Comparison of ENCODE assay signal across 8 cellular contexts in genomic region chr2:24357115-24357514, GRCh38. TPM values are rescaled to one million over a fixed set of nuclear protein-coding genes. Genes with fewer than 3 reads are reported as not detected.
DNase-seq lines count a peak whose midpoint lies in the region; ATAC-seq, FAIRE-seq and TF ChIP-seq lines count a peak whose summit lies in the region.
"Not testable (repeated sequence)": the region's sequence is repeated elsewhere in the genome, so short reads cannot be mapped to it uniquely, and the experiment has no call there.

No MANE protein-coding gene starts in this region.

- not testable (repeated sequence) for TF ChIP-seq POLR2A in A549 (IDR thresholded peaks at IDR 0.05; ENCODE audit: low read length); HepG2 (IDR thresholded peaks at IDR 0.05; ENCODE audit: insufficient read depth in 1 of 2, low read depth in 2 of 2, low read length in 2 of 2)

- not testable (repeated sequence) for H3K4me2 ChIP-seq in A549; HepG2 (ENCODE audit: low read depth, low read length)
- peak overlapping the region; percentile 87; the same call in 1 of the 2 replicates for H3K4me2 ChIP-seq in OCI-LY1 (ENCODE audit: low read length)

- POLR2A ChIA-PET in A549 (lab: Yijun Ruan, JAX); CD8-positive, alpha-beta memory T cell (lab: Charles Lee); activated naive CD8-positive, alpha-beta T cell treated with anti-CD3 and anti-CD28 coated beads, Interleukin-2, amount 10 ng/mL, durations not matched to agents 7 days and 5 days (lab: Charles Lee); HepG2 (lab: Yijun Ruan, JAX): not testable (repeated sequence)

- not testable (repeated sequence) for H3K36me3 ChIP-seq in CD8-positive, alpha-beta memory T cell (ENCODE audit: insufficient read depth, low read length); OCI-LY1 (ENCODE audit: insufficient read depth, low read length); HepG2 (replicated peaks in 1 of 2; ENCODE audit: control insufficient read depth in 1 of 2, insufficient read depth in 2 of 2, low read length in 2 of 2)

- peaks cover 62 to 72% (median 66%) of the 10 kb centered on the region in 3 donors for H3K4me1 Mint-ChIP-seq in CD8-positive, alpha-beta memory T cell
- H3K4me1 Mint-ChIP-seq in activated T-cell treated with anti-CD3 and anti-CD28 coated beads, Interleukin-2, amount 50 U/mL, for 24 hours (ENCODE audit: low read depth): peaks cover 55% of the 10 kb centered on the region
- H3K4me1 Mint-ChIP-seq in activated naive CD8-positive, alpha-beta T cell treated with anti-CD3 and anti-CD28 coated beads, Interleukin-2, amount 10 ng/mL, durations not matched to agents 7 days and 5 days: peaks cover 37% of the 10 kb centered on the region
- peaks cover 47 to 53% of the 10 kb centered on the region in 2 donors for H3K4me1 Mint-ChIP-seq in natural killer cell
- H3K4me1 Mint-ChIP-seq in stimulated activated naive B cell treated with anti-CD40 and anti-IgM and Interleukin-4, amounts not matched to agents 10 μg/mL and 1 μg/mL and 100 μg/mL, for 72 hours: peaks cover 38 to 62% of the 10 kb centered on the region in 2 donors

- in situ Hi-C loops in HepG2 (cut with HindIII; ENCODE audit: extremely low pct_ligation_motif_present, low pct_unique_long_range_greater_than_20kb): not testable (repeated sequence)

- H3K9ac ChIP-seq in OCI-LY1 (ENCODE audit: low read length); HepG2 (ENCODE audit: insufficient read depth, low read depth, low read length): not testable (repeated sequence)

- not testable (repeated sequence) for DNase-seq in A549 (ENCODE audit: low read depth in 1 of 2, low spot score in 1 of 2); CD8-positive, alpha-beta memory T cell; activated T-cell treated with anti-CD3 and anti-CD28 coated beads, Interleukin-2, amount 50 U/mL, for 24 hours; activated naive CD8-positive, alpha-beta T cell treated with anti-CD3 and anti-CD28 coated beads, Interleukin-2, amount 10 ng/mL, durations not matched to agents 7 days and 5 days; HepG2 (ENCODE audit: low spot score); natural killer cell; stimulated activated naive B cell treated with anti-CD40 and anti-IgM and Interleukin-4, amounts not matched to agents 10 μg/mL and 1 μg/mL and 100 μg/mL, for 72 hours

- ATAC-seq in A549; activated naive CD8-positive, alpha-beta T cell treated with anti-CD3 and anti-CD28 coated beads, Interleukin-2, amount 10 ng/mL, durations not matched to agents 7 days and 5 days (ENCODE audit: low read depth); HepG2; natural killer cell; stimulated activated naive B cell treated with anti-CD40 and anti-IgM and Interleukin-4, amounts not matched to agents 10 μg/mL and 1 μg/mL and 100 μg/mL, for 72 hours (replicated peaks): not testable (repeated sequence)

- peak overlapping the region in 6 of 8 donors; percentile 18 to 87 (median 62) for H3K27ac Mint-ChIP-seq in CD8-positive, alpha-beta memory T cell
- peak overlapping the region; percentile 23 for H3K27ac Mint-ChIP-seq in activated T-cell treated with anti-CD3 and anti-CD28 coated beads, Interleukin-2, amount 50 U/mL, for 24 hours
- not testable (repeated sequence) for H3K27ac Mint-ChIP-seq in activated naive CD8-positive, alpha-beta T cell treated with anti-CD3 and anti-CD28 coated beads, Interleukin-2, amount 10 ng/mL, durations not matched to agents 7 days and 5 days
- peak overlapping the region; percentile 4 to 11 for H3K27ac Mint-ChIP-seq in natural killer cell
- peak overlapping the region; percentile 56 for H3K27ac Mint-ChIP-seq in stimulated activated naive B cell treated with anti-CD40 and anti-IgM and Interleukin-4, amounts not matched to agents 10 μg/mL and 1 μg/mL and 100 μg/mL, for 72 hours

- not testable (repeated sequence) for TF ChIP-seq RAD21 in A549 (conservative IDR thresholded peaks at IDR 0.05 in 1 of 2, IDR thresholded peaks at IDR 0.05 in 1 of 2); HepG2 (CRISPR knock-in tag; IDR thresholded peaks at IDR 0.05)

- H2AFZ ChIP-seq in OCI-LY1 (ENCODE audit: low read length); HepG2 (ENCODE audit: low read length): not testable (repeated sequence)

- not testable (repeated sequence) for H3K9me3 ChIP-seq in A549; CD8-positive, alpha-beta memory T cell (ENCODE audit: low read length); OCI-LY1 (ENCODE audit: low read length); HepG2 (ENCODE audit: low read length)

- BruUV-seq in HepG2 (replicated peaks; lab: Mats Ljungman, UMichigan): not testable (repeated sequence)

- 94% methylated on average over 4 of the region's 4 CpGs for WGBS in A549 (ENCODE audit: missing lambda C conversion rate)
- WGBS in HepG2 (ENCODE audit: low lambda C conversion rate): 95% methylated on average over 4 of the region's 4 CpGs

- H3K79me2 ChIP-seq in OCI-LY1 (ENCODE audit: insufficient read depth, low read length) (peaks cover 68% of the 10 kb centered on the region), HepG2 (ENCODE audit: insufficient read depth, low read length) (peaks cover 50% of the 10 kb centered on the region)

- intact Hi-C loops in HepG2 (cut with micrococcal nuclease; ENCODE audit: unreplicated experiment); natural killer cell (cut with micrococcal nuclease): not testable (repeated sequence)

- CTCF ChIA-PET in A549 (lab: Yijun Ruan, JAX); CD8-positive, alpha-beta memory T cell (lab: Charles Lee); HepG2 (lab: Yijun Ruan, JAX; ENCODE audit: low intra/inter-chr PET ratio, low total read pairs): not testable (repeated sequence)

- H3K9me2 ChIP-seq in OCI-LY1 (ENCODE audit: low read depth, low read length): not testable (repeated sequence)

- H3K27me3 Mint-ChIP-seq in CD8-positive, alpha-beta memory T cell; activated T-cell treated with anti-CD3 and anti-CD28 coated beads, Interleukin-2, amount 50 U/mL, for 24 hours; activated naive CD8-positive, alpha-beta T cell treated with anti-CD3 and anti-CD28 coated beads, Interleukin-2, amount 10 ng/mL, durations not matched to agents 7 days and 5 days; natural killer cell (ENCODE audit: low read depth in 2 of 2); stimulated activated naive B cell treated with anti-CD40 and anti-IgM and Interleukin-4, amounts not matched to agents 10 μg/mL and 1 μg/mL and 100 μg/mL, for 72 hours: not testable (repeated sequence)

- TF ChIP-seq CTCF in A549 (IDR thresholded peaks at IDR 0.05); OCI-LY1 (IDR thresholded peaks at IDR 0.05; ENCODE audit: low read length); HepG2 (CRISPR knock-in tag; IDR thresholded peaks at IDR 0.05); natural killer cell (IDR thresholded peaks at IDR 0.05): not testable (repeated sequence)

- not testable (repeated sequence) for H3F3A ChIP-seq in OCI-LY1 (ENCODE audit: insufficient read depth, low read length)

- peak overlapping the region in 6 of 7 donors; percentile 5 to 89 (median 40) for H3K4me3 Mint-ChIP-seq in CD8-positive, alpha-beta memory T cell
- not testable (repeated sequence) for H3K4me3 Mint-ChIP-seq in activated T-cell treated with anti-CD3 and anti-CD28 coated beads, Interleukin-2, amount 50 U/mL, for 24 hours; natural killer cell
- H3K4me3 Mint-ChIP-seq in activated naive CD8-positive, alpha-beta T cell treated with anti-CD3 and anti-CD28 coated beads, Interleukin-2, amount 10 ng/mL, durations not matched to agents 7 days and 5 days: peak overlapping the region; percentile 12
- H3K4me3 Mint-ChIP-seq in stimulated activated naive B cell treated with anti-CD40 and anti-IgM and Interleukin-4, amounts not matched to agents 10 μg/mL and 1 μg/mL and 100 μg/mL, for 72 hours: peak overlapping the region; percentile 28 to 60

- not testable (repeated sequence) for H3K4me3 ChIP-seq in A549; CD8-positive, alpha-beta memory T cell (ENCODE audit: low read length); OCI-LY1 (ENCODE audit: low read depth, low read length, poor library complexity, severe bottlenecking); HepG2 (replicated peaks in 1 of 3; ENCODE audit: insufficient read depth in 1 of 3, low read depth in 2 of 3, low read length in 3 of 3)

- H3K4me1 ChIP-seq in A549 (peaks cover 18% of the 10 kb centered on the region), OCI-LY1 (ENCODE audit: insufficient read depth, low read length, severe bottlenecking) (peaks cover 66% of the 10 kb centered on the region), HepG2 (ENCODE audit: insufficient read depth, low read length) (peaks cover 29% of the 10 kb centered on the region)
- peaks cover 48% of the 10 kb centered on the region for H3K4me1 ChIP-seq in CD8-positive, alpha-beta memory T cell (ENCODE audit: insufficient read depth, low read length)

- TF ChIP-seq EP300 in A549 (IDR thresholded peaks at IDR 0.05); HepG2 (IDR thresholded peaks at IDR 0.05; ENCODE audit: low read depth in 2 of 2, low read length in 2 of 2); HepG2 (CRISPR knock-in tag; IDR thresholded peaks at IDR 0.05; ENCODE audit: borderline replicate concordance): not testable (repeated sequence)

- peaks cover 0 to 11% (median 3%) of the 10 kb centered on the region in 3 donors for H3K36me3 Mint-ChIP-seq in CD8-positive, alpha-beta memory T cell
- H3K36me3 Mint-ChIP-seq in activated T-cell treated with anti-CD3 and anti-CD28 coated beads, Interleukin-2, amount 50 U/mL, for 24 hours (ENCODE audit: low read depth): peaks cover 15% of the 10 kb centered on the region
- H3K36me3 Mint-ChIP-seq in activated naive CD8-positive, alpha-beta T cell treated with anti-CD3 and anti-CD28 coated beads, Interleukin-2, amount 10 ng/mL, durations not matched to agents 7 days and 5 days: peaks cover 14% of the 10 kb centered on the region
- H3K36me3 Mint-ChIP-seq in natural killer cell: not testable (repeated sequence)
- H3K36me3 Mint-ChIP-seq in stimulated activated naive B cell treated with anti-CD40 and anti-IgM and Interleukin-4, amounts not matched to agents 10 μg/mL and 1 μg/mL and 100 μg/mL, for 72 hours: peaks cover 16 to 24% of the 10 kb centered on the region in 2 donors

- not testable (repeated sequence) for H3K27ac ChIP-seq in A549; CD8-positive, alpha-beta memory T cell (ENCODE audit: low read depth, low read length); HepG2 (ENCODE audit: extremely low read length, insufficient read depth, low read length)
- H3K27ac ChIP-seq in OCI-LY1 (ENCODE audit: low read depth, low read length, poor library complexity, severe bottlenecking): peak overlapping the region; percentile 89

- H4K20me1 ChIP-seq in OCI-LY1 (ENCODE audit: insufficient read depth, low read length); HepG2 (ENCODE audit: insufficient read depth, low read length): not testable (repeated sequence)

- H3K9me3 Mint-ChIP-seq in CD8-positive, alpha-beta memory T cell; activated T-cell treated with anti-CD3 and anti-CD28 coated beads, Interleukin-2, amount 50 U/mL, for 24 hours; activated naive CD8-positive, alpha-beta T cell treated with anti-CD3 and anti-CD28 coated beads, Interleukin-2, amount 10 ng/mL, durations not matched to agents 7 days and 5 days; natural killer cell; stimulated activated naive B cell treated with anti-CD40 and anti-IgM and Interleukin-4, amounts not matched to agents 10 μg/mL and 1 μg/mL and 100 μg/mL, for 72 hours: not testable (repeated sequence)

- H3K27me3 ChIP-seq in CD8-positive, alpha-beta memory T cell (ENCODE audit: insufficient read depth, low read length, poor library complexity, severe bottlenecking); OCI-LY1 (ENCODE audit: insufficient read depth, low read length); HepG2 (ENCODE audit: control insufficient read depth in 1 of 2, insufficient read depth in 2 of 2, low read length in 2 of 2): not testable (repeated sequence)

- FAIRE-seq in A549 (lab: Jason Lieb, UNC); HepG2 (lab: Jason Lieb, UNC): not testable (repeated sequence)

RNA-seq across cellular contexts. Expression of gene ITSN2, which starts 3.2 kb away (rescaled TPM):
- 45.2 and 48.3 TPM in 2 replicates for polyA plus RNA-seq in A549 (2011; rRNA removed)
- polyA plus RNA-seq in A549 (2012; cell fraction: cytosol; rRNA removed): 12.8 and 14.6 TPM in 2 replicates
- 24.5 and 31.4 TPM in 2 replicates for polyA plus RNA-seq in A549 (2012; cell fraction: nucleus; rRNA removed)
- polyA plus RNA-seq in A549 (2017; fragmentation: RNase III; extraction: RNeasy Plus Mini Kit Qiagen cat#74134 plus additional on column Dnase treatment): 19.4 to 21.4 TPM (median 19.8 TPM) in 3 replicates
- 61.6 and 67.3 TPM in 2 replicates for polyA minus RNA-seq in A549 (2011; rRNA and poly(A)+ RNA removed)
- total RNA-seq in CD8-positive, alpha-beta memory T cell: 10 to 100 TPM; 71.2 to 76.1 TPM
- 76.7 TPM for polyA plus RNA-seq in CD8-positive, alpha-beta memory T cell
- total RNA-seq in activated naive CD8-positive, alpha-beta T cell treated with anti-CD3 and anti-CD28 coated beads, Interleukin-2, amount 10 ng/mL, durations not matched to agents 7 days and 5 days: 10 to 100 TPM; 86.8 to 91.3 TPM
- 26.6 and 33.4 TPM in 2 replicates for total RNA-seq in HepG2 (2016; rRNA removed; fragmentation: Illumina TruSeq; extraction: Trizol)
- total RNA-seq in HepG2 (2016; cell fraction: cytosol; rRNA removed; fragmentation: Illumina TruSeq; extraction: Trizol; ENCODE audit: low read depth): 3.5 and 3.9 TPM in 2 replicates
- 25.9 and 29.3 TPM in 2 replicates for total RNA-seq in HepG2 (2016; cell fraction: insoluble cytoplasmic fraction; rRNA removed; fragmentation: Illumina TruSeq; extraction: Trizol)
- total RNA-seq in HepG2 (2016; cell fraction: membrane; rRNA removed; fragmentation: Illumina TruSeq; extraction: Trizol): 11.7 and 12.0 TPM in 2 replicates
- 31.8 and 37.1 TPM in 2 replicates for total RNA-seq in HepG2 (2016; cell fraction: nucleus; rRNA removed; fragmentation: Illumina TruSeq; extraction: Trizol)
- 22.4 and 26.0 TPM in 2 replicates for polyA plus RNA-seq in HepG2 (2011; rRNA removed)
- 10.9 and 13.6 TPM in 2 replicates for polyA plus RNA-seq in HepG2 (2011; cell fraction: cytosol; rRNA removed)
- 38.3 and 45.6 TPM in 2 replicates for polyA plus RNA-seq in HepG2 (2011; cell fraction: nucleus; rRNA removed)
- 18.4 and 19.9 TPM in 2 replicates for polyA plus RNA-seq in HepG2 (2012)
- 0.83 and 1.1 TPM in 2 replicates for polyA plus RNA-seq in HepG2 (2016; cell fraction: cytosol; fragmentation: Illumina TruSeq; extraction: Trizol; ENCODE audit: low read depth)
- polyA plus RNA-seq in HepG2 (2016; cell fraction: insoluble cytoplasmic fraction; fragmentation: Illumina TruSeq; extraction: Trizol; ENCODE audit: low read depth): 21.8 and 23.6 TPM in 2 replicates
- polyA plus RNA-seq in HepG2 (2016; cell fraction: membrane; fragmentation: Illumina TruSeq; extraction: Trizol; ENCODE audit: low read depth): 3.7 and 3.8 TPM in 2 replicates
- 38.0 and 42.0 TPM in 2 replicates for polyA plus RNA-seq in HepG2 (2016; cell fraction: nucleus; fragmentation: Illumina TruSeq; extraction: Trizol; ENCODE audit: insufficient read depth, low read depth)
- 41.6 and 48.2 TPM in 2 replicates for polyA minus RNA-seq in HepG2 (2011; rRNA and poly(A)+ RNA removed; ENCODE audit: low replicate concordance)
- polyA minus RNA-seq in HepG2 (2011; cell fraction: cytosol; rRNA and poly(A)+ RNA removed): 16.7 and 18.5 TPM in 2 replicates
- 54.3 and 55.9 TPM in 2 replicates for polyA minus RNA-seq in HepG2 (2011; cell fraction: nucleus; rRNA and poly(A)+ RNA removed)
- total RNA-seq in natural killer cell: 100 to 1,000 TPM; 101 to 118 (median 115) TPM
